Comparison of ENCODE assay signal across 28 cellular contexts in the genomic region with DNA sequence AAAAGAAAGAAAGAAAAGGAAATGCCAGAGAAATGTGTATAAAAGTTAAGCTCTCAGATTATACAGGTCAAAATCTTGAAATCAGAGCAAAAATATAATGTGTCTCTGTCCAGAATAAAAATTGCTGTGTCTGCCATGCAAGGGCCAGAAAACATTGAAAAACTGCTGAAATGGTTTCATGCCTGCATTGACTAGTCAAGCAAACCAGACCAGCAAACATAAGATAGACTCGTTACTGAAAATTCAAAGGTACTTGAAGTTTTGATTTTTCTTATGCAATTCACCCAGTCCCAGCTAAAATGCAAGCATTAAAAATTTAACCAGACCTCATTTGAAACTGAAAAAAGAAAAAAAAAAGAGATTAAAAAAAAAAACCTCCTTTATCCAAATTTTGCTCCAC. TPM values are rescaled to one million over a fixed set of nuclear protein-coding genes. Genes with fewer than 3 reads are reported as not detected.
"Had no signal": no experiment of that assay in that cellular context is flagged by ENCODE, and none has a peak within 500 bp of the region (broad histone marks: within the 10 kb centered on the region; RNA-seq: fewer than 3 reads in every experiment).

No MANE protein-coding gene starts in this region.

- DNase-seq: stimulated activated CD4-positive, alpha-beta T cell treated with anti-CD3 and anti-CD28 coated beads, Interleukin-2, amount 100 ng/mL, for 48 hours; stimulated activated CD4-positive, alpha-beta T cell treated with anti-CD3 and anti-CD28 coated beads, Interleukin-4, amount 100 ng/mL, for 1 hour; stimulated activated CD4-positive, alpha-beta T cell treated with anti-CD3 and anti-CD28 coated beads, Interleukin-4, amount 100 ng/mL, for 24 hours; stimulated activated CD4-positive, alpha-beta T cell treated with anti-CD3 and anti-CD28 coated beads, Interleukin-4, amount 100 ng/mL, for 4 hours; stimulated activated CD8-positive, alpha-beta memory T cell treated with anti-CD3 and anti-CD28 coated beads, Interleukin-4, amount 100 ng/mL, for 48 hours; stimulated activated naive B cell treated with anti-CD40 and anti-IgM and Interleukin-4, amounts not matched to agents 10 μg/mL and 1 μg/mL and 100 μg/mL, for 72 hours; stimulated activated naive CD4-positive, alpha-beta T cell; stimulated activated naive CD4-positive, alpha-beta T cell treated with Interleukin-2 at 50 U/mL for 16 hours; stimulated activated naive CD8-positive, alpha-beta T cell treated with anti-CD3 and anti-CD28 coated beads, Interleukin-15, amount 100 ng/mL, for 72 hours; stimulated activated naive CD8-positive, alpha-beta T cell treated with anti-CD3 and anti-CD28 coated beads, Interleukin-15, Interleukin-2, amounts not matched to agents 100 U/mL and 50 U/mL, for 24 hours; stomach; substantia nigra; testis; thyroid gland; tibial artery; transverse colon; trophoblast cell; upper lobe of left lung; upper lobe of right lung; uterus had no signal

- FAIRE-seq: urothelium cell line had no signal

- ATAC-seq: stimulated activated effector memory CD8-positive, alpha-beta T cell treated with anti-CD3 and anti-CD28 coated beads, Interleukin-12 subunit alpha, Interleukin-12 subunit beta, amount 100 ng/mL, for 72 hours; stimulated activated memory B cell treated with anti-CD40 and anti-IgM and Interleukin-4, amounts not matched to agents 10 μg/mL and 1 μg/mL and 100 μg/mL, for 72 hours; stimulated activated naive B cell treated with anti-CD40 and anti-IgM and Interleukin-4, amounts not matched to agents 10 μg/mL and 1 μg/mL and 100 μg/mL, for 72 hours; stimulated activated naive CD8-positive, alpha-beta T cell treated with anti-CD3 and anti-CD28 coated beads, Interleukin-15, amount 100 ng/mL, for 72 hours; stimulated activated naive CD8-positive, alpha-beta T cell treated with anti-CD3 and anti-CD28 coated beads, Interleukin-15, Interleukin-2, amounts not matched to agents 100 U/mL and 50 U/mL, for 24 hours; upper lobe of right lung had no signal

RNA-seq across cellular contexts. Expression of a gene that starts 37.2 kb away (rescaled TPM):
- total RNA-seq: subcutaneous adipose tissue, suprapubic skin, temporal lobe, tibial nerve, transverse colon, upper lobe of left lung, upper lobe of right lung, vagina had no signal
